Comparison of ENCODE assay signal across 8 cellular contexts in genomic region chr7:44325181-44325671, GRCh38. TPM values are rescaled to one million over a fixed set of nuclear protein-coding genes. Genes with fewer than 3 reads are reported as not detected.
A peak's percentile ranks its signal among the peaks of the same experiment; 100 is the strongest.
DNase-seq lines count a peak whose midpoint lies in the region; TF ChIP-seq lines count a peak whose summit lies in the region.

TSS of gene CAMK2B (minus strand) at chr7:44325594. CDS start at chr7:44325421, 173 bp downstream.

- TF ChIP-seq POLR2A in tibial nerve (IDR thresholded peaks at IDR 0.05) = no peak
- TF ChIP-seq POLR2A in transverse colon (IDR thresholded peaks at IDR 0.05) = no peak

- intact Hi-C loops in transverse colon (cut with DNase I; ENCODE audit: low total_unique reads) = no loop called here

- peaks cover 0 to 14% (median 0%) of the 10 kb centered on the region in 4 donors for H3K4me1 ChIP-seq in tibial nerve
- peaks cover 0 to 4% (median 0%) of the 10 kb centered on the region in 4 donors for H3K4me1 ChIP-seq in transverse colon

- in situ Hi-C loops in astrocyte of the cerebellum (cut with HindIII; ENCODE audit: low sequenced_read_pairs) (no loop called here), transverse colon (cut with MboI; ENCODE audit: low pct_ligation_motif_present in 1 of 4, low pct_unique_long_range_greater_than_20kb in 1 of 4, low sequenced_read_pairs in 3 of 4) (no loop called here)

- peak within 1 kb of the TSS in 3 of 4 donors; percentile 51 to 79 (median 72) for H3K27ac ChIP-seq in tibial nerve
- H3K27ac ChIP-seq in transverse colon = no peak within 1 kb of the TSS

- 0 to 1% methylated on average over 22 to 23 of the region's 89 CpGs for WGBS in tibial nerve, 2 donors
- 1% methylated on average over 76 of the region's 89 CpGs; no CpG with 5 or more reads in 1 of the 2 donors for WGBS in transverse colon (ENCODE audit: low coverage in 1 of 2), 2 donors

- no peaks in the 10 kb centered on the region for H3K36me3 ChIP-seq in tibial nerve
- H3K36me3 ChIP-seq in transverse colon = no peaks in the 10 kb centered on the region

- H3K4me3 ChIP-seq in astrocyte of the cerebellum (ENCODE audit: low read depth, low read length) = peak within 1 kb of the TSS; percentile 14
- H3K4me3 ChIP-seq in tibial nerve = peak within 1 kb of the TSS in 3 of 4 donors; percentile 12 to 52 (median 14)
- peak within 1 kb of the TSS in 1 of 4 donors; percentile 19 for H3K4me3 ChIP-seq in transverse colon

- peak; percentile 50 for DNase-seq in activated effector memory CD4-positive, alpha-beta T cell treated with anti-CD3 and anti-CD28 coated beads, Interleukin-2, amount 50 U/mL, for 16 hours
- no peak for DNase-seq in activated effector memory CD4-positive, alpha-beta T cell treated with Interleukin-2 at 50 U/mL for 16 hours
- DNase-seq in astrocyte of the cerebellum (ENCODE audit: low read depth) = no peak
- peak; percentile 66 for DNase-seq in left kidney (ENCODE audit: low read depth, low spot score)
- DNase-seq in tibial nerve (ENCODE audit: low spot score in 2 of 2) = no peak
- DNase-seq in RKO (ENCODE audit: low spot score) = no peak
- DNase-seq in transverse colon = no peak
- DNase-seq in activated CD4-positive, CD25-positive, alpha-beta regulatory T cell (lab: John Stamatoyannopoulos, UW) = no peak

- TF ChIP-seq CTCF in astrocyte of the cerebellum (IDR thresholded peaks at IDR 0.05; ENCODE audit: low read depth, low read length, missing control alignments) (no peak), tibial nerve (IDR thresholded peaks at IDR 0.05) (no peak), transverse colon (IDR thresholded peaks at IDR 0.05) (no peak)

- no peak for TF ChIP-seq EP300 in tibial nerve (IDR thresholded peaks at IDR 0.05)
- TF ChIP-seq EP300 in transverse colon (IDR thresholded peaks at IDR 0.05; ENCODE audit: low read depth) = no peak

- H3K27me3 ChIP-seq in tibial nerve = peaks cover 0 to 29% of the 10 kb centered on the region in 2 donors
- H3K27me3 ChIP-seq in transverse colon = peaks cover 51% of the 10 kb centered on the region

- no peaks in the 10 kb centered on the region for H3K9me3 ChIP-seq in tibial nerve
- H3K9me3 ChIP-seq in transverse colon = no peaks in the 10 kb centered on the region

RNA-seq across cellular contexts. Expression of gene CAMK2B, which starts in this region (rescaled TPM):
- 10 to 100 TPM in 2 of 4 donors, 1 to 10 TPM in 2; 9.0 to 14.7 (median 10.9) TPM for total RNA-seq in tibial nerve
- total RNA-seq in transverse colon = 1 to 10 TPM in 1 of 4 donors, under 1 TPM in 2, not detected in 1; 0.16 to 2.8 (median 0.27) TPM

Comparison
In these comparisons a context has a peak if more than half of its experiments do, and no peak if none do; other contexts are left out.
1. DNase-seq: peak in activated effector memory CD4-positive, alpha-beta T cell treated with anti-CD3 and anti-CD28 coated beads, Interleukin-2, amount 50 U/mL, for 16 hours (single experiment) and left kidney (single experiment); none in activated effector memory CD4-positive, alpha-beta T cell treated with Interleukin-2 at 50 U/mL for 16 hours (single experiment), astrocyte of the cerebellum (single experiment), tibial nerve (0 of 2), RKO (single experiment), transverse colon (single experiment) and activated CD4-positive, CD25-positive, alpha-beta regulatory T cell (0 of 4).
2. H3K27ac ChIP-seq: peak in tibial nerve (3 of 4); none in transverse colon (0 of 4).